13 cellular contexts compared by ENCODE assay signal in the genomic region with DNA sequence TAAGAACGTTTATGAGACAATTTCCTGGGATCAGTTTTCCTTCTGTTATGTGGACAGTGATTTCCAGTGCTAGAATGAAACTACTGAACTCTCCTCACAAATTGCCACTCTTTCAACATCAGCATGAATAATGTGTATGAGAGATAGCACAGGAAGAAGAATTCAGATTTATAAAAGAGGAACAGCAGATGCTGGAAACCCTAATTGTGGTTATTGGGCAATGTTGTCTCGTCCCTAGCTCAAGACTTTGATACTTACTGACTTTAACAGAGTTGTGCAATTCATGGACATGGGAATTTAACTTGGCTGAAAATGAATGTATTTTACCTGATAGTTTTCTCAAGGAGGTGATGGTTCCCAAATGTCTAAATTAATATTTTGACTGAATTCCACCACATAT.
DNase-seq lines count a peak whose midpoint lies in the region; ATAC-seq and TF ChIP-seq lines count a peak whose summit lies in the region.
"Had no signal": no experiment of that assay in that cellular context is flagged by ENCODE, and none has a peak within 500 bp of the region (broad histone marks: within the 10 kb centered on the region; RNA-seq: fewer than 3 reads in every experiment).

No MANE protein-coding gene starts in this region.

- H3K36me3 Mint-ChIP-seq in activated naive CD4-positive, alpha-beta T cell treated with anti-CD3 and anti-CD28 coated beads, Interleukin-2, amount 10 ng/mL, durations not matched to agents 7 days and 5 days = no peaks in the 10 kb centered on the region

- no peak overlapping the region for H3K4me3 Mint-ChIP-seq in activated naive CD4-positive, alpha-beta T cell treated with anti-CD3 and anti-CD28 coated beads, Interleukin-2, amount 10 ng/mL, durations not matched to agents 7 days and 5 days

- DNase-seq in GM04503 (ENCODE audit: low read depth) = peak; percentile 29
- peak; percentile 78 for DNase-seq in NOMO-1 treated with dmso at 0.1 percent for 144 hours (lab: John Stamatoyannopoulos, UW; ENCODE audit: unreplicated experiment)
- peak; percentile 84 for DNase-seq in fibroblast of mammary gland (ENCODE audit: low read depth)
- DNase-seq in pons (ENCODE audit: low spot score) = peak; percentile 82
- DNase-seq in activated naive CD4-positive, alpha-beta T cell treated with anti-CD3 and anti-CD28 coated beads, Interleukin-2, amount 10 ng/mL, durations not matched to agents 7 days and 5 days = no peak
- no peak for DNase-seq in epidermal melanocyte (ENCODE audit: insufficient read length, low spot score)
- DNase-seq: DMS 273 treated with DMSO at 0.1 percent for 48 hours; effector CD4-positive, alpha-beta T cell; Peyer's patch; testis had no signal

- no peaks in the 10 kb centered on the region for H3K4me1 Mint-ChIP-seq in activated naive CD4-positive, alpha-beta T cell treated with anti-CD3 and anti-CD28 coated beads, Interleukin-2, amount 10 ng/mL, durations not matched to agents 7 days and 5 days

- TF ChIP-seq CTCF in fibroblast of mammary gland (conservative IDR thresholded peaks at IDR 0.05; ENCODE audit: control insufficient read depth, insufficient read depth, low read depth, low read length) = no peak

- no peak overlapping the region for H3K27ac Mint-ChIP-seq in activated naive CD4-positive, alpha-beta T cell treated with anti-CD3 and anti-CD28 coated beads, Interleukin-2, amount 10 ng/mL, durations not matched to agents 7 days and 5 days
- H3K27ac Mint-ChIP-seq: IgD-negative memory B cell had no signal

- no peak overlapping the region for H3K4me3 ChIP-seq in fibroblast of mammary gland (ENCODE audit: control insufficient read depth, low read depth, low read length)
- H3K4me3 ChIP-seq: Peyer's patch, testis had no signal

- ATAC-seq in GM19328 (IDR thresholded peaks at IDR 0.05; ENCODE audit: unreplicated experiment) (no peak), HG02763 (IDR thresholded peaks at IDR 0.05; ENCODE audit: unreplicated experiment) (no peak)

- H3K9me3 Mint-ChIP-seq in activated naive CD4-positive, alpha-beta T cell treated with anti-CD3 and anti-CD28 coated beads, Interleukin-2, amount 10 ng/mL, durations not matched to agents 7 days and 5 days = no peaks in the 10 kb centered on the region

- CTCF ChIA-PET in activated naive CD4-positive, alpha-beta T cell treated with anti-CD3 and anti-CD28 coated beads, Interleukin-2, amount 10 ng/mL, durations not matched to agents 7 days and 5 days (lab: Charles Lee) = interaction anchor here (1.0 kb wide), 1 partner anchor 564 kb away, joined by 3 read pairs; no protein-coding TSS in a partner anchor

- H3K27me3 Mint-ChIP-seq in activated naive CD4-positive, alpha-beta T cell treated with anti-CD3 and anti-CD28 coated beads, Interleukin-2, amount 10 ng/mL, durations not matched to agents 7 days and 5 days = no peaks in the 10 kb centered on the region
- H3K27me3 Mint-ChIP-seq: IgD-negative memory B cell had no signal

Comparison
In these comparisons a context has a peak if more than half of its experiments do, and no peak if none do; other contexts are left out.
1. DNase-seq: peak in GM04503 (single experiment), NOMO-1 treated with dmso at 0.1 percent for 144 hours (single experiment), fibroblast of mammary gland (single experiment) and pons (single experiment); none in activated naive CD4-positive, alpha-beta T cell treated with anti-CD3 and anti-CD28 coated beads, Interleukin-2, amount 10 ng/mL, durations not matched to agents 7 days and 5 days (single experiment) and epidermal melanocyte (single experiment).